In genomic region chr7:149833495-149834130, GRCh38 we compare ENCODE assay signal across 26 cellular contexts.
"Had no signal": no experiment of that assay in that cellular context is flagged by ENCODE, and none has a peak within 500 bp of the region (broad histone marks: within the 10 kb centered on the region; RNA-seq: fewer than 3 reads in every experiment).

No MANE protein-coding gene starts in this region.

- H3K79me2 ChIP-seq: hepatocyte had no signal

- H3K4me3 ChIP-seq: esophagus muscularis mucosa, gastroesophageal sphincter, heart left ventricle, hepatocyte, left lung, ovary, psoas muscle, right lobe of liver, testis, tibial artery had no signal

- DNase-seq: cerebellar nuclear complex; effector CD8-positive, alpha-beta T cell; endodermal cell; foreskin keratinocyte; left cardiac atrium; left lung; mesenchymal stem cell; midbrain; natural killer cell; occipital lobe; ovary; right lobe of liver; stimulated activated CD4-positive, alpha-beta T cell treated with anti-CD3 and anti-CD28 coated beads, Interleukin-4, amount 100 ng/mL, for 4 hours; stimulated activated naive CD8-positive, alpha-beta T cell treated with anti-CD3 and anti-CD28 coated beads, Interleukin-15, Interleukin-2, amounts not matched to agents 100 U/mL and 50 U/mL, for 24 hours; substantia nigra; testis; tibial artery had no signal

- FAIRE-seq: colon, endothelial cell of umbilical vein had no signal

- H3K4me1 ChIP-seq: foreskin keratinocyte, psoas muscle, testis had no signal

- H3K4me2 ChIP-seq: hepatocyte had no signal

- H3K9me3 Mint-ChIP-seq: endodermal cell; natural killer cell; stimulated activated memory B cell treated with anti-CD40 and anti-IgM and Interleukin-4, amounts not matched to agents 10 μg/mL and 1 μg/mL and 100 μg/mL, for 72 hours; type B pancreatic cell had no signal

- H3K36me3 ChIP-seq: esophagus muscularis mucosa, gastroesophageal sphincter, heart left ventricle, left lung, ovary, right lobe of liver, tibial artery had no signal

- H3K27ac ChIP-seq: esophagus muscularis mucosa, foreskin keratinocyte, gastroesophageal sphincter, heart left ventricle, hepatocyte, left lung, ovary, psoas muscle, right lobe of liver, testis, tibial artery had no signal

- H3K9me3 ChIP-seq: esophagus muscularis mucosa, gastroesophageal sphincter, heart left ventricle, left lung, ovary, psoas muscle, right lobe of liver, testis, tibial artery had no signal

- ATAC-seq: foreskin keratinocyte; gastroesophageal sphincter; left cardiac atrium; left lung; natural killer cell; psoas muscle; right lobe of liver; stimulated activated memory B cell treated with anti-CD40 and anti-IgM and Interleukin-4, amounts not matched to agents 10 μg/mL and 1 μg/mL and 100 μg/mL, for 72 hours; stimulated activated naive CD8-positive, alpha-beta T cell treated with anti-CD3 and anti-CD28 coated beads, Interleukin-15, Interleukin-2, amounts not matched to agents 100 U/mL and 50 U/mL, for 24 hours had no signal

- H2AFZ ChIP-seq: hepatocyte had no signal

- H3K27me3 ChIP-seq: hepatocyte, left lung, ovary, right lobe of liver, testis had no signal

- H3K36me3 Mint-ChIP-seq: natural killer cell; stimulated activated memory B cell treated with anti-CD40 and anti-IgM and Interleukin-4, amounts not matched to agents 10 μg/mL and 1 μg/mL and 100 μg/mL, for 72 hours; type B pancreatic cell had no signal

- H3K4me3 Mint-ChIP-seq: endodermal cell; natural killer cell; stimulated activated memory B cell treated with anti-CD40 and anti-IgM and Interleukin-4, amounts not matched to agents 10 μg/mL and 1 μg/mL and 100 μg/mL, for 72 hours; type B pancreatic cell had no signal

- H3K27ac Mint-ChIP-seq: endodermal cell; natural killer cell; stimulated activated memory B cell treated with anti-CD40 and anti-IgM and Interleukin-4, amounts not matched to agents 10 μg/mL and 1 μg/mL and 100 μg/mL, for 72 hours had no signal
